8 cellular contexts compared by ENCODE assay signal in the genomic region with DNA sequence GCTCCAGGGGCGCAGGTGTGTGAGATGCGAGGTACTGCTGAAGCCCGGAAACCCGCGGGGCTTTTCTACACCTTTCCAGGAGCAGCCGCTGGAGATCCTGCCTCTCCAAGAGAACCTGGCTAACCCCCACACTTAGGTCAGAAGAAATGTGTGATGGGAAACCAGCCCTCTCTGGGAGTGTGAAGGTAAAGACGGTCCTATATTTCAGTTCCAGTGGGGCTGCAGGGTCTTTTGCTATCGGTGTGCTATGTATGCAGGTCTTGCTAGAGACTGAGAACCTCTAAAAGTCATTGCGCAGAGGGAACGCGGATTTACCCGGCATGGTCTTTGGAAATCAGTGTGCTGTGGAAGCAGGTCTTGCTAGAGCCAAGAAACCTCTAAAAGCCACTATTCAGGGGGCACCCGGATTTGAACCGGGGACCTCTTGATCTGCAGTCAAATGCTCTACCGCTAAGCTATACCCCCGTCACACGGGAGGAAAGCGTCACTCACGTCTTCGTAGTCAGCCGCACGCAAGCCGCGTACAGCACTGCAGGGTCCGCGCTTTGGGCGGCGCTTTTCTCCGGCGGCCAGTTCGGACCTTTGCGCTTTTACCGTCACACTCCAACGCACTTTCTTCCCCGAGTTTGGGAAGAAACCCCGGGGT. TPM values are rescaled to one million over a fixed set of nuclear protein-coding genes. Genes with fewer than 3 reads are reported as not detected.
DNase-seq lines count a peak whose midpoint lies in the region; ATAC-seq and TF ChIP-seq lines count a peak whose summit lies in the region.

No MANE protein-coding gene starts in this region.

- no peaks in the 10 kb centered on the region for H3K4me1 Mint-ChIP-seq in HFFc6 (ENCODE audit: low read depth)
- H3K4me1 Mint-ChIP-seq in activated naive CD8-positive, alpha-beta T cell treated with anti-CD3 and anti-CD28 coated beads for 36 hours, result peaks cover 2% of the 10 kb centered on the region

- H3K9me3 ChIP-seq in left ventricle myocardium inferior (replicated peaks) (no peaks in the 10 kb centered on the region), uterus (no peaks in the 10 kb centered on the region)

- ATAC-seq in GM21825 (IDR thresholded peaks at IDR 0.05; ENCODE audit: unreplicated experiment), result no peak

- no peak for TF ChIP-seq CTCF in HFFc6 (IDR thresholded peaks at IDR 0.05)
- no peak for TF ChIP-seq CTCF in left ventricle myocardium inferior (IDR thresholded peaks at IDR 0.05; ENCODE audit: borderline replicate concordance)
- TF ChIP-seq CTCF in uterus (IDR thresholded peaks at IDR 0.05), result no peak

- H3K4me1 ChIP-seq in left ventricle myocardium inferior (peaks cover 10% of the 10 kb centered on the region), uterus (no peaks in the 10 kb centered on the region)

- no peaks in the 10 kb centered on the region for H3K36me3 Mint-ChIP-seq in HFFc6 (ENCODE audit: low read depth)
- no peaks in the 10 kb centered on the region for H3K36me3 Mint-ChIP-seq in activated naive CD8-positive, alpha-beta T cell treated with anti-CD3 and anti-CD28 coated beads for 36 hours

- H3K36me3 ChIP-seq in left ventricle myocardium inferior (no peaks in the 10 kb centered on the region), uterus (no peaks in the 10 kb centered on the region)

- no peak for DNase-seq in HFFc6
- DNase-seq in activated naive CD8-positive, alpha-beta T cell treated with anti-CD3 and anti-CD28 coated beads for 36 hours, result peak; percentile 40
- peak; percentile 61 for DNase-seq in left ventricle myocardium inferior
- peak; percentile 85 for DNase-seq in posterior vena cava (ENCODE audit: low spot score)
- peak; percentile 50 for DNase-seq in uterus
- no peak for DNase-seq in NCI-H446 (lab: John Stamatoyannopoulos, UW)
- DNase-seq in HK-2 (ENCODE audit: unreplicated experiment), result no peak

- H3K27me3 ChIP-seq in left ventricle myocardium inferior (ENCODE audit: low read depth) (no peaks in the 10 kb centered on the region), uterus (no peaks in the 10 kb centered on the region)

- H3K4me3 Mint-ChIP-seq in HFFc6, result peak overlapping the region; percentile 17; the same call in 1 of the 2 replicates
- H3K4me3 Mint-ChIP-seq in activated naive CD8-positive, alpha-beta T cell treated with anti-CD3 and anti-CD28 coated beads for 36 hours, result peak overlapping the region; percentile 63

- H3K9me3 Mint-ChIP-seq in HFFc6, result no peaks in the 10 kb centered on the region
- H3K9me3 Mint-ChIP-seq in activated naive CD8-positive, alpha-beta T cell treated with anti-CD3 and anti-CD28 coated beads for 36 hours, result peaks cover 1% of the 10 kb centered on the region

- H3K27ac Mint-ChIP-seq in HFFc6, result no peak overlapping the region
- H3K27ac Mint-ChIP-seq in activated naive CD8-positive, alpha-beta T cell treated with anti-CD3 and anti-CD28 coated beads for 36 hours, result peak overlapping the region; percentile 59

- no peak for TF ChIP-seq POLR2A in uterus (IDR thresholded peaks at IDR 0.05)

- H3K4me3 ChIP-seq in left ventricle myocardium inferior, result peak overlapping the region; percentile 56
- H3K4me3 ChIP-seq in uterus, result no peak overlapping the region

- H3K27me3 Mint-ChIP-seq in HFFc6 (ENCODE audit: insufficient read depth), result peaks cover 10% of the 10 kb centered on the region
- H3K27me3 Mint-ChIP-seq in activated naive CD8-positive, alpha-beta T cell treated with anti-CD3 and anti-CD28 coated beads for 36 hours, result peaks cover 40% of the 10 kb centered on the region

- intact Hi-C loops in left ventricle myocardium inferior (cut with micrococcal nuclease), result no loop called here
- intact Hi-C loops in posterior vena cava (cut with DNase I), result no loop called here
- intact Hi-C loops in uterus (cut with DNase I; ENCODE audit: low total_unique reads), result no loop called here

- H3K27ac ChIP-seq in left ventricle myocardium inferior (replicated peaks), result peak overlapping the region; percentile 34
- H3K27ac ChIP-seq in uterus, result peak overlapping the region in 1 of 2 donors; percentile 21

RNA-seq across cellular contexts. Expression of gene ZNF777, which starts 46.0 kb away (rescaled TPM):
- 10 to 100 TPM; 13.6 to 16.7 (median 15.2) TPM for total RNA-seq in HFFc6 (2021; fragmentation: NEBNext Ultra II Directional; extraction: Animal tissue kit (Norgen Biotek cat#: 25700))
- 10 to 100 TPM; 18.9 to 19.3 TPM for total RNA-seq in activated naive CD8-positive, alpha-beta T cell treated with anti-CD3 and anti-CD28 coated beads for 36 hours
- total RNA-seq in left ventricle myocardium inferior (7.2 TPM), posterior vena cava (1 to 10 TPM; 8.5 to 9.5 TPM), uterus (10 to 100 TPM in 1 of 4 donors, 1 to 10 TPM in 3; 4.4 to 15.9 (median 5.8) TPM)

Comparison
In these comparisons a context has a peak if more than half of its experiments do, and no peak if none do; other contexts are left out.
1. DNase-seq: peak in activated naive CD8-positive, alpha-beta T cell treated with anti-CD3 and anti-CD28 coated beads for 36 hours (single experiment), left ventricle myocardium inferior (single experiment), posterior vena cava (single experiment) and uterus (2 of 2); none in HFFc6 (single experiment), NCI-H446 (0 of 2) and HK-2 (single experiment).